8 cellular contexts compared by ENCODE assay signal in the genomic region with DNA sequence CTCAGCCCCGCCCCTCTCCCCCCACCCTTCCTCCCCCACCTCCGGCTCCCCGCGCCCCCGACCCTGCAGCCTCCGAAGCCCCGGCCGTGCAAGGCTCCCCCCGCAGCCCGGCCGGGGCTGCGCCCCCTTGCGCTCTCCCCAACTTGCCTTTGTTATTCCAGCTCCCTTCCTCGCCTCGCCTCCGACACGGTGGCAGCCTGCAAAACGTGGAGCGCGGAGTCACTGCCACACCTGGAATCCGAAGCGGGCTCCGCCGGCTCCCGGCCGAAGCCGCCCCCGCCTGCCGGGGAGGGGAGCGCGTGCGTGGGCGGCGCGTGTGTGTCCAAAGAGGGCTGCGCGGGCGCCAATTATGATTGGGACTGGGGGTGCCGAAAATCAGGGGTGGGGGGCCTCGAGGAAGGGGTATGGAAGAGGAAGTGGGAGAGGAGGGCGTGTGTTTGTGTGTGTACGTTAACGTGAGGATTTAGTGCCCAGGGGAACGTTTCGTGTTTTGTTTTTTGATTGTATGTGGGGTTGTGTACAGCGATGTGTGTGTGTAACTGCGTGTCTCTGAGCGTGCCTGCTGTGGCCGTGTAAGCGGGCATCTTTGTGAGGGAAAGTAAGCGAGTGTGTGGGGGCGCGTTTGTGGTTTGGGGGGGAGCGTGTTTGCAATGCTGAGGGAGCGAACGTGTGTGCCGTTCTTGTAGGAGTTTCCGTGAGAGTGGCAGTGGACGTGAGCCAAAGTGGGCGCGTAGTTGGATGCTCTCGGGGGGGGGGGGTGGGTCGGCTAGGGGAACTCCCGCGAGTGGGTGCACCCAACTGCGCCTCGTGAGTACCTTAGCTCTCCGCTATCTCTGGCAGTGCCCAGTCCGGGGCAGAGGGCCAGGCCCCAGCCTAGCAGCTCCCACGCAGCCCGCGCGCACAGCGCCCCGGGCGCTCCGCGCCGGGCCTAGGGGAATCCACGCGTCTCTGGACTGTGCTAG. TPM values are rescaled to one million over a fixed set of nuclear protein-coding genes. Genes with fewer than 3 reads are reported as not detected.
DNase-seq lines count a peak whose midpoint lies in the region; ATAC-seq and TF ChIP-seq lines count a peak whose summit lies in the region.

No MANE protein-coding gene starts in this region.

- H3K27me3 ChIP-seq in kidney epithelial cell (ENCODE audit: control insufficient read depth, insufficient read depth, low read length): no peaks in the 10 kb centered on the region

- H3K27ac ChIP-seq in 22Rv1: peak overlapping the region; percentile 97

- no peaks in the 10 kb centered on the region for H3K36me3 ChIP-seq in kidney epithelial cell (ENCODE audit: control insufficient read depth, insufficient read depth, low read length)

- TF ChIP-seq CTCF in 22Rv1 (IDR thresholded peaks at IDR 0.05): no peak
- peak; percentile 38 for TF ChIP-seq CTCF in choroid plexus epithelial cell (conservative IDR thresholded peaks at IDR 0.05; ENCODE audit: low read depth, low read length)
- peak; percentile 12 for TF ChIP-seq CTCF in kidney epithelial cell (IDR thresholded peaks at IDR 0.05; ENCODE audit: insufficient read depth, low read length, poor library complexity, severe bottlenecking)

- ATAC-seq in GM18498 (IDR thresholded peaks at IDR 0.05; ENCODE audit: unreplicated experiment) (peak; percentile 24), GM18511 (IDR thresholded peaks at IDR 0.05; ENCODE audit: unreplicated experiment) (no peak)

- DNase-seq in NCI-H226 (peak; percentile 83), choroid plexus epithelial cell (ENCODE audit: low read depth) (peak; percentile 92), kidney epithelial cell (ENCODE audit: low read depth) (no peak)
- peak; percentile 81 to 84 for DNase-seq in activated CD4-positive, alpha-beta T cell treated with anti-CD3 and anti-CD28 coated beads for 4 hours
- peak; percentile 83 for DNase-seq in stimulated activated CD4-positive, alpha-beta T cell treated with anti-CD3 and anti-CD28 coated beads, Interleukin-12 subunit alpha, Interleukin-12 subunit beta, amount 100 ng/mL, for 4 hours

- H3K4me3 ChIP-seq in choroid plexus epithelial cell (ENCODE audit: low read depth, low read length) (peak overlapping the region; percentile 91), kidney epithelial cell (ENCODE audit: low read depth, low read length) (peak overlapping the region; percentile 45)

RNA-seq across cellular contexts. Expression of a gene that starts 1.2 kb away (rescaled TPM):
- total RNA-seq in kidney epithelial cell: 57.5 and 73.9 TPM in 2 replicates
